Comparison of ENCODE assay signal across 8 cellular contexts in the genomic region with DNA sequence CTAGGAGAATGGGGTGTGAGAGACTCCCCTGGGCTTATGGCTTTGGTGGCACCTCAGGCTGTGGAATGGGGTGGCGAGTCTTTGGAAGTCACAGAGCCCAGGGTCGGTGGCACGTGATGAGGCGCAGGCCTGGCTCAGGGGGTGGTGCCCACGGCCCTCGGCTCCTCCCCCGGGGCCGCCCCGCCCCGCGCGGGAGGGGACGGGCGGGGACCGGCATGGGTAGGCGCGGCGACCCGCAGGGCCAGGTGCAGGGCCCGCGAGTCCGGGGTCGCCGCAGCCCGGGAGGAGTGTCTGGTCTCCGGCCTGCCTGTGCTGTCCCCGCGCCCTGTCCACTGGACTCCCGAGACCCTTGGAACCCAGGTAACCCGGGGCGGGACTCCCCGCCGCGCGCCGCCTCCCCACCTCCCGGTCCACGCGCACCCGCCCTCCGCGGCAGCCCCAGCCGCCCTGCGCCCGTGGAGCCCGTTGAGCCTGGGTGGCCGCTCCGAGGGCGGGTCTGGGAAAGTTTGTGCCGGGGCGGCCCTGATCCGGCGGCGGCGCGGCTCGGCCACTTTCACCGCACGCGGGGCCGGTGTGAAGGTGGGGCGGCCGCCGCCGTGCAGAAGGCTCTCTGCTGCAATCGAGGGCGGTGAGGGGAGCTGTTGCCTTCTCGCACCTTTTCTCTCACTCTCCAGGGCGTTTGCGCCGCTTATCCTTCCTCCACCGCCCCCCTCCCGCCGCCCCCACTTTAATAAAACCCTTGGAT. TPM values are rescaled to one million over a fixed set of nuclear protein-coding genes. Genes with fewer than 3 reads are reported as not detected.
DNase-seq lines count a peak whose midpoint lies in the region; ATAC-seq, FAIRE-seq and TF ChIP-seq lines count a peak whose summit lies in the region.

A gene with protein sequence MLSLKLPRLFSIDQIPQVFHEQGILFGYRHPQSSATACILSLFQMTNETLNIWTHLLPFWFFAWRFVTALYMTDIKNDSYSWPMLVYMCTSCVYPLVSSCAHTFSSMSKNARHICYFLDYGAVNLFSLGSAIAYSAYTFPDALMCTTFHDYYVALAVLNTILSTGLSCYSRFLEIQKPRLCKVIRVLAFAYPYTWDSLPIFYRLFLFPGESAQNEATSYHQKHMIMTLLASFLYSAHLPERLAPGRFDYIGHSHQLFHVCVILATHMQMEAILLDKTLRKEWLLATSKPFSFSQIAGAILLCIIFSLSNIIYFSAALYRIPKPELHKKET (plus strand): TSS at position 216 of the 745 bp plus-strand sequence. CDS start 61,169 bp downstream, outside the sequence.

- peak; percentile 29 for DNase-seq in Daoy (ENCODE audit: low read depth)
- peak; percentile 11 for DNase-seq in NCI-H1048 (lab: John Stamatoyannopoulos, UW)
- no peak for DNase-seq in astrocyte (ENCODE audit: low read depth)
- peak; percentile 62 for DNase-seq in small intestine
- DNase-seq in SHP77 treated with DMSO at 0.1 percent for 48 hours (lab: John Stamatoyannopoulos, UW): no peak
- no peak for DNase-seq in NCI-H128 (lab: John Stamatoyannopoulos, UW; ENCODE audit: unreplicated experiment)

- WGBS in small intestine, 3 donors: 0 to 3% (median 2%) methylated on average over 32 to 74 of the region's 74 CpGs

- H3K9me3 Mint-ChIP-seq in astrocyte (ENCODE audit: unreplicated experiment): peaks cover 4% of the 10 kb centered on the region

- no peak within 1 kb of the TSS for H3K27ac Mint-ChIP-seq in astrocyte (ENCODE audit: unreplicated experiment)

- peaks cover 59% of the 10 kb centered on the region for H3K27me3 Mint-ChIP-seq in astrocyte (ENCODE audit: low read depth, unreplicated experiment)

- H3K9me3 ChIP-seq in astrocyte (ENCODE audit: insufficient read depth, low read depth, low read length) (no peaks in the 10 kb centered on the region), iPS-18a (ENCODE audit: control insufficient read depth, low read depth, low read length) (no peaks in the 10 kb centered on the region), small intestine (ENCODE audit: control insufficient read depth, low read depth) (no peaks in the 10 kb centered on the region)

- no peak for ATAC-seq in HG03354 (IDR thresholded peaks at IDR 0.05; ENCODE audit: poor library complexity, severe bottlenecking, unreplicated experiment)

- FAIRE-seq in astrocyte (lab: Jason Lieb, UNC) (no peak), small intestine (lab: Jason Lieb, UNC) (no peak)

- H3K9ac ChIP-seq in astrocyte (ENCODE audit: low read length) (peak within 1 kb of the TSS; percentile 35), iPS-18a (ENCODE audit: low read length) (peak within 1 kb of the TSS; percentile 44)

- H3K27ac ChIP-seq in astrocyte (ENCODE audit: low read depth, low read length) (no peak within 1 kb of the TSS), iPS-18a (ENCODE audit: low read length) (no peak within 1 kb of the TSS), small intestine (ENCODE audit: low read depth in 1 of 2, low read length in 1 of 2) (no peak within 1 kb of the TSS)

- H3K36me3 ChIP-seq in astrocyte (ENCODE audit: insufficient read depth, low read length): no peaks in the 10 kb centered on the region
- no peaks in the 10 kb centered on the region for H3K36me3 ChIP-seq in iPS-18a (ENCODE audit: control insufficient read depth, low read depth, low read length)
- H3K36me3 ChIP-seq in small intestine (ENCODE audit: control insufficient read depth in 2 of 2, insufficient read depth in 2 of 2, low read length in 2 of 2): no peaks in the 10 kb centered on the region

- no peaks in the 10 kb centered on the region for H3K79me2 ChIP-seq in astrocyte (ENCODE audit: insufficient read depth, low read length)

- peak within 1 kb of the TSS; percentile 60 for H2AFZ ChIP-seq in astrocyte (ENCODE audit: low read depth, low read length)

- H3K4me1 Mint-ChIP-seq in astrocyte (ENCODE audit: low read depth, unreplicated experiment): peaks cover 6% of the 10 kb centered on the region

- H4K20me1 ChIP-seq in astrocyte (ENCODE audit: insufficient read depth, low read length): no peaks in the 10 kb centered on the region

- peak within 1 kb of the TSS; percentile 84 for H3K4me2 ChIP-seq in astrocyte (ENCODE audit: low read length)

- H3K27me3 ChIP-seq in astrocyte (ENCODE audit: insufficient read depth, low read length): peaks cover 20% of the 10 kb centered on the region
- H3K27me3 ChIP-seq in iPS-18a (ENCODE audit: control insufficient read depth, insufficient read depth, low read length): peaks cover 50% of the 10 kb centered on the region
- H3K27me3 ChIP-seq in small intestine (ENCODE audit: control insufficient read depth in 2 of 2, insufficient read depth in 2 of 2, low read length in 2 of 2): peaks cover 0 to 6% of the 10 kb centered on the region in 2 donors

- H3K4me1 ChIP-seq in astrocyte (ENCODE audit: insufficient read depth, low read length): peaks cover 10% of the 10 kb centered on the region
- peaks cover 9% of the 10 kb centered on the region for H3K4me1 ChIP-seq in iPS-18a (ENCODE audit: control insufficient read depth, low read depth, low read length)
- H3K4me1 ChIP-seq in small intestine (ENCODE audit: control insufficient read depth in 2 of 2, insufficient read depth in 1 of 2, low read depth in 1 of 2, low read length in 1 of 2): peaks cover 4 to 5% of the 10 kb centered on the region in 2 donors

- peak within 1 kb of the TSS; percentile 62 for H3K4me3 Mint-ChIP-seq in astrocyte (ENCODE audit: unreplicated experiment)

- no peaks in the 10 kb centered on the region for H3K36me3 Mint-ChIP-seq in astrocyte (ENCODE audit: low read depth, unreplicated experiment)

- H3K4me3 ChIP-seq in astrocyte (ENCODE audit: insufficient read depth, low read depth, low read length) (peak within 1 kb of the TSS; percentile 37), iPS-18a (ENCODE audit: low read length) (peak within 1 kb of the TSS; percentile 50), small intestine (ENCODE audit: low read depth in 1 of 2, low read length in 2 of 2) (peak within 1 kb of the TSS; percentile 44 to 56)

- TF ChIP-seq CTCF in astrocyte (IDR thresholded peaks at IDR 0.05; ENCODE audit: insufficient read depth, low read depth, low read length): no peak

RNA-seq across cellular contexts. Expression of the gene that starts here (rescaled TPM):
- 0.51 and 0.91 TPM in 2 replicates for total RNA-seq in Daoy (2014; rRNA removed; shearing (Covaris generic))
- 0.87 and 1.2 TPM in 2 replicates for total RNA-seq in astrocyte
- 1 to 10 TPM in 2 of 3 donors, under 1 TPM in 1; 0.45 to 1.7 (median 1.1) TPM for polyA plus RNA-seq in small intestine

Comparison
In these comparisons a context has a peak if more than half of its experiments do, and no peak if none do; other contexts are left out.
1. Peak in DNase-seq in Daoy; RNA of the gene not detected or under 1 TPM.
2. DNase-seq: peak in NCI-H1048 (single experiment) and small intestine (single experiment); none in astrocyte (single experiment), SHP77 treated with DMSO at 0.1 percent for 48 hours (single experiment) and NCI-H128 (single experiment).
3. Peak in every context shown above with its lines, with median percentiles within 50 percentile points of each other: H3K4me3 ChIP-seq.